In the genomic region with DNA sequence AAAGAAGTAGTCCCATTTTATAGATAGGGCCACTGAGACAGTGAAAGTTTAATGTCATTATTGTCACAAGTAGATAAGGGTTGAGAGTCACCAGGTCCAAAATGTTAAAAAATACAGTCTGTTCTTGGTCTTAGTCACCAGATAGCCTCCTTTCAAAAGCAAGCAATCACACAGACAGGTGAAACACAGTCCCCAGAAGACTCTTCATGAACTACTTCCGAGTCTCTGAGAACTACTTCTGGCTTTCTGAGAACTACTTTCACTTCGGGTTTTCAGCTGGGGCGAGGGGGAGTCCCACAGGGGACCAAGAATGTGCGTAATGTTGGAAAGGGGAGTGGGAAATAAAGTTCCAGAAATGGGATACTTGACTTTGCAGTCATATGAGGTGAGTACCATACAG, we compare ENCODE assay signal across 11 cellular contexts.
A peak's percentile ranks its signal among the peaks of the same experiment; 100 is the strongest.
DNase-seq lines count a peak whose midpoint lies in the region; ATAC-seq and TF ChIP-seq lines count a peak whose summit lies in the region.
"Had no signal": no experiment of that assay in that cellular context is flagged by ENCODE, and none has a peak within 500 bp of the region (broad histone marks: within the 10 kb centered on the region; RNA-seq: fewer than 3 reads in every experiment).

No MANE protein-coding gene starts in this region.

- no peak overlapping the region for H3K27ac Mint-ChIP-seq in activated naive CD4-positive, alpha-beta T cell treated with anti-CD3 and anti-CD28 coated beads, Interleukin-2, amount 10 ng/mL, durations not matched to agents 7 days and 5 days
- no peak overlapping the region for H3K27ac Mint-ChIP-seq in activated naive CD4-positive, alpha-beta T cell treated with anti-CD3 and anti-CD28 coated beads for 36 hours
- peak overlapping the region; percentile 65 for H3K27ac Mint-ChIP-seq in memory B cell
- H3K27ac Mint-ChIP-seq: activated CD4-positive, alpha-beta T cell treated with anti-CD3 and anti-CD28 coated beads for 36 hours had no signal

- no peak overlapping the region for H3K4me3 ChIP-seq in upper lobe of right lung

- ATAC-seq in GM21576 (IDR thresholded peaks at IDR 0.05; ENCODE audit: unreplicated experiment): peak; percentile 98
- ATAC-seq in HG03571 (IDR thresholded peaks at IDR 0.05; ENCODE audit: unreplicated experiment): peak; percentile 51
- ATAC-seq in memory B cell (ENCODE audit: low read depth): peak; percentile 81
- no peak for ATAC-seq in left colon
- no peak for ATAC-seq in upper lobe of right lung
- ATAC-seq: activated CD4-positive, alpha-beta T cell treated with anti-CD3 and anti-CD28 coated beads for 36 hours had no signal

- no peaks in the 10 kb centered on the region for H3K27me3 ChIP-seq in upper lobe of right lung

- no peak for DNase-seq in activated naive CD4-positive, alpha-beta T cell treated with anti-CD3 and anti-CD28 coated beads, Interleukin-2, amount 10 ng/mL, durations not matched to agents 7 days and 5 days
- no peak for DNase-seq in activated naive CD4-positive, alpha-beta T cell treated with anti-CD3 and anti-CD28 coated beads for 36 hours
- no peak for DNase-seq in memory B cell (ENCODE audit: low spot score in 2 of 2)
- no peak for DNase-seq in left colon
- no peak for DNase-seq in stimulated activated CD4-positive, alpha-beta T cell treated with anti-CD3 and anti-CD28 coated beads, Interleukin-15, amount 100 ng/mL, for 24 hours
- no peak for DNase-seq in upper lobe of right lung
- DNase-seq: activated CD4-positive, alpha-beta T cell treated with anti-CD3 and anti-CD28 coated beads for 36 hours; GF-D8; NCI-H2081 treated with DMSO at 0.1 percent for 48 hours had no signal

- H3K4me1 Mint-ChIP-seq in activated naive CD4-positive, alpha-beta T cell treated with anti-CD3 and anti-CD28 coated beads, Interleukin-2, amount 10 ng/mL, durations not matched to agents 7 days and 5 days: peaks cover 4% of the 10 kb centered on the region
- H3K4me1 Mint-ChIP-seq in activated naive CD4-positive, alpha-beta T cell treated with anti-CD3 and anti-CD28 coated beads for 36 hours (ENCODE audit: low read depth): peaks cover 2% of the 10 kb centered on the region
- peaks cover 4% of the 10 kb centered on the region for H3K4me1 Mint-ChIP-seq in memory B cell

- CTCF ChIA-PET in activated naive CD4-positive, alpha-beta T cell treated with anti-CD3 and anti-CD28 coated beads, Interleukin-2, amount 10 ng/mL, durations not matched to agents 7 days and 5 days (lab: Charles Lee): no interaction called here
- CTCF ChIA-PET in activated naive CD4-positive, alpha-beta T cell treated with anti-CD3 and anti-CD28 coated beads for 36 hours (lab: Charles Lee): no interaction called here

- no peak overlapping the region for H3K27ac ChIP-seq in upper lobe of right lung

- peaks cover 21% of the 10 kb centered on the region for H3K27me3 Mint-ChIP-seq in activated naive CD4-positive, alpha-beta T cell treated with anti-CD3 and anti-CD28 coated beads, Interleukin-2, amount 10 ng/mL, durations not matched to agents 7 days and 5 days
- no peaks in the 10 kb centered on the region for H3K27me3 Mint-ChIP-seq in activated naive CD4-positive, alpha-beta T cell treated with anti-CD3 and anti-CD28 coated beads for 36 hours (ENCODE audit: low read depth)
- peaks cover 8% of the 10 kb centered on the region for H3K27me3 Mint-ChIP-seq in memory B cell
- H3K27me3 Mint-ChIP-seq: activated CD4-positive, alpha-beta T cell treated with anti-CD3 and anti-CD28 coated beads for 36 hours had no signal

- peak overlapping the region; percentile 5 for H3K4me3 Mint-ChIP-seq in activated naive CD4-positive, alpha-beta T cell treated with anti-CD3 and anti-CD28 coated beads, Interleukin-2, amount 10 ng/mL, durations not matched to agents 7 days and 5 days
- no peak overlapping the region for H3K4me3 Mint-ChIP-seq in activated naive CD4-positive, alpha-beta T cell treated with anti-CD3 and anti-CD28 coated beads for 36 hours
- peak overlapping the region; percentile 96 for H3K4me3 Mint-ChIP-seq in memory B cell
- H3K4me3 Mint-ChIP-seq: activated CD4-positive, alpha-beta T cell treated with anti-CD3 and anti-CD28 coated beads for 36 hours had no signal

- TF ChIP-seq CTCF in upper lobe of right lung (IDR thresholded peaks at IDR 0.05): no peak

- H3K36me3 ChIP-seq in upper lobe of right lung: no peaks in the 10 kb centered on the region

- H3K9me3 Mint-ChIP-seq in activated naive CD4-positive, alpha-beta T cell treated with anti-CD3 and anti-CD28 coated beads, Interleukin-2, amount 10 ng/mL, durations not matched to agents 7 days and 5 days: peaks cover 8% of the 10 kb centered on the region
- peaks cover 7% of the 10 kb centered on the region for H3K9me3 Mint-ChIP-seq in activated naive CD4-positive, alpha-beta T cell treated with anti-CD3 and anti-CD28 coated beads for 36 hours
- H3K9me3 Mint-ChIP-seq in memory B cell: peaks cover 4% of the 10 kb centered on the region

- intact Hi-C loops in activated naive CD4-positive, alpha-beta T cell treated with anti-CD3 and anti-CD28 coated beads for 36 hours (cut with micrococcal nuclease): no loop called here
- intact Hi-C loops in left colon (cut with DNase I, micrococcal nuclease) (no loop called here), upper lobe of right lung (cut with DNase I) (no loop called here)

- H3K36me3 Mint-ChIP-seq in activated naive CD4-positive, alpha-beta T cell treated with anti-CD3 and anti-CD28 coated beads, Interleukin-2, amount 10 ng/mL, durations not matched to agents 7 days and 5 days: peaks cover 2% of the 10 kb centered on the region
- H3K36me3 Mint-ChIP-seq in activated naive CD4-positive, alpha-beta T cell treated with anti-CD3 and anti-CD28 coated beads for 36 hours (ENCODE audit: low read depth): no peaks in the 10 kb centered on the region
- peaks cover 2% of the 10 kb centered on the region for H3K36me3 Mint-ChIP-seq in memory B cell

- H3K9me3 ChIP-seq in upper lobe of right lung: no peaks in the 10 kb centered on the region

- H3K4me1 ChIP-seq in upper lobe of right lung: no peaks in the 10 kb centered on the region

Comparison
In these comparisons a context has a peak if more than half of its experiments do, and no peak if none do; other contexts are left out.
1. ATAC-seq: peak in GM21576 (single experiment), HG03571 (single experiment) and memory B cell (single experiment); none in left colon (single experiment) and upper lobe of right lung (single experiment).